ENCODE assay signal across 29 cellular contexts in the genomic region with DNA sequence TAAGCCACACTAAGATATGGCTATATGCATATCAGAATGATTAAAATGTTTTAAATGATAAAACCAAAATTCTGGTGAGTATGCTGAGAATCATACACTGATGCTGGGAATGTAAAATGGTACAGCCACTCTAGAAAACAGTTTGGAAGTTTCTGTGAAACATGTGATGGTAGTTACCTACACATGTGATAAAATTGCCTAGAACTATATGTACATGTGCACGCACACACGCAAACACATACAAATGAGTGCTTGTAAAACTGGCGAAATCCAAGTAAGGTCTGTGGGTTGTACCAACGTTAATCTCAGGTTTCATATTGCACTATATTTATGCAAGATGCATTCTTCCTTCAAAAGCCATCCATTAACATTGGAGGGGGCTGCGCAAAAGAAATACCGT.
"Had no signal": no experiment of that assay in that cellular context is flagged by ENCODE, and none has a peak within 500 bp of the region (broad histone marks: within the 10 kb centered on the region; RNA-seq: fewer than 3 reads in every experiment).

No MANE protein-coding gene starts in this region.

- H3K4me3 Mint-ChIP-seq: stimulated activated effector memory CD8-positive, alpha-beta T cell treated with anti-CD3 and anti-CD28 coated beads, Interleukin-12 subunit alpha, Interleukin-12 subunit beta, amount 100 ng/mL, for 72 hours; stimulated activated memory B cell treated with anti-CD40 and anti-IgM and Interleukin-4, amounts not matched to agents 10 μg/mL and 1 μg/mL and 100 μg/mL, for 72 hours; stimulated activated naive B cell treated with anti-CD40 and anti-IgM and Interleukin-4, amounts not matched to agents 10 μg/mL and 1 μg/mL and 100 μg/mL, for 72 hours; stimulated activated naive CD8-positive, alpha-beta T cell treated with anti-CD3 and anti-CD28 coated beads, Interleukin-15, amount 100 ng/mL, for 72 hours; stimulated activated naive CD8-positive, alpha-beta T cell treated with anti-CD3 and anti-CD28 coated beads, Interleukin-15, Interleukin-2, amounts not matched to agents 100 ng/mL and 50 ng/mL, for 24 hours; type B pancreatic cell had no signal

- H3K9me3 ChIP-seq: stomach, suprapubic skin, testis, thoracic aorta, thyroid gland, tibial artery, transverse colon, upper lobe of left lung, upper lobe of right lung, uterus, vagina had no signal

- DNase-seq: stimulated activated CD4-positive, alpha-beta T cell treated with anti-CD3 and anti-CD28 coated beads, Interleukin-2, amount 100 ng/mL, for 48 hours; stimulated activated CD4-positive, alpha-beta T cell treated with anti-CD3 and anti-CD28 coated beads, Interleukin-4, amount 100 ng/mL, for 1 hour; stimulated activated CD4-positive, alpha-beta T cell treated with anti-CD3 and anti-CD28 coated beads, Interleukin-4, amount 100 ng/mL, for 24 hours; stimulated activated CD4-positive, alpha-beta T cell treated with anti-CD3 and anti-CD28 coated beads, Interleukin-4, amount 100 ng/mL, for 4 hours; stimulated activated CD8-positive, alpha-beta memory T cell treated with anti-CD3 and anti-CD28 coated beads, Interleukin-4, amount 100 ng/mL, for 48 hours; stimulated activated naive B cell treated with anti-CD40 and anti-IgM and Interleukin-4, amounts not matched to agents 10 μg/mL and 1 μg/mL and 100 μg/mL, for 72 hours; stimulated activated naive CD4-positive, alpha-beta T cell; stimulated activated naive CD4-positive, alpha-beta T cell treated with Interleukin-2 at 50 U/mL for 16 hours; stimulated activated naive CD8-positive, alpha-beta T cell treated with anti-CD3 and anti-CD28 coated beads, Interleukin-15, amount 100 ng/mL, for 72 hours; stimulated activated naive CD8-positive, alpha-beta T cell treated with anti-CD3 and anti-CD28 coated beads, Interleukin-15, Interleukin-2, amounts not matched to agents 100 U/mL and 50 U/mL, for 24 hours; stomach; substantia nigra; testis; thyroid gland; transverse colon; trophoblast cell; upper lobe of left lung; upper lobe of right lung; uterus had no signal

- H3K4me3 ChIP-seq: stomach, suprapubic skin, testis, thoracic aorta, thyroid gland, tibial artery, tibial nerve, transverse colon, upper lobe of left lung, upper lobe of right lung, uterus, vagina had no signal

- ATAC-seq: stimulated activated effector memory CD8-positive, alpha-beta T cell treated with anti-CD3 and anti-CD28 coated beads, Interleukin-12 subunit alpha, Interleukin-12 subunit beta, amount 100 ng/mL, for 72 hours; stimulated activated memory B cell treated with anti-CD40 and anti-IgM and Interleukin-4, amounts not matched to agents 10 μg/mL and 1 μg/mL and 100 μg/mL, for 72 hours; stimulated activated naive B cell treated with anti-CD40 and anti-IgM and Interleukin-4, amounts not matched to agents 10 μg/mL and 1 μg/mL and 100 μg/mL, for 72 hours; stimulated activated naive CD8-positive, alpha-beta T cell treated with anti-CD3 and anti-CD28 coated beads, Interleukin-15, amount 100 ng/mL, for 72 hours; stimulated activated naive CD8-positive, alpha-beta T cell treated with anti-CD3 and anti-CD28 coated beads, Interleukin-15, Interleukin-2, amounts not matched to agents 100 U/mL and 50 U/mL, for 24 hours; upper lobe of right lung had no signal

- H3K27me3 ChIP-seq: stomach, testis, thyroid gland, tibial artery, tibial nerve, transverse colon, upper lobe of left lung, upper lobe of right lung, uterus, vagina had no signal

- FAIRE-seq: urothelium cell line had no signal

- H3K4me1 ChIP-seq: suprapubic skin, testis, thyroid gland, tibial artery, tibial nerve, transverse colon, upper lobe of left lung, upper lobe of right lung, uterus, vagina had no signal

- H3K9me3 Mint-ChIP-seq: stimulated activated effector memory CD8-positive, alpha-beta T cell treated with anti-CD3 and anti-CD28 coated beads, Interleukin-12 subunit alpha, Interleukin-12 subunit beta, amount 100 ng/mL, for 72 hours; stimulated activated naive CD8-positive, alpha-beta T cell treated with anti-CD3 and anti-CD28 coated beads, Interleukin-15, amount 100 ng/mL, for 72 hours; stimulated activated naive CD8-positive, alpha-beta T cell treated with anti-CD3 and anti-CD28 coated beads, Interleukin-15, Interleukin-2, amounts not matched to agents 100 ng/mL and 50 ng/mL, for 24 hours had no signal

- H3K27me3 Mint-ChIP-seq: stimulated activated naive CD8-positive, alpha-beta T cell treated with anti-CD3 and anti-CD28 coated beads, Interleukin-15, Interleukin-2, amounts not matched to agents 100 ng/mL and 50 ng/mL, for 24 hours had no signal

- H3K27ac Mint-ChIP-seq: stimulated activated effector memory CD8-positive, alpha-beta T cell treated with anti-CD3 and anti-CD28 coated beads, Interleukin-12 subunit alpha, Interleukin-12 subunit beta, amount 100 ng/mL, for 72 hours; stimulated activated memory B cell treated with anti-CD40 and anti-IgM and Interleukin-4, amounts not matched to agents 10 μg/mL and 1 μg/mL and 100 μg/mL, for 72 hours; stimulated activated naive B cell treated with anti-CD40 and anti-IgM and Interleukin-4, amounts not matched to agents 10 μg/mL and 1 μg/mL and 100 μg/mL, for 72 hours; stimulated activated naive CD8-positive, alpha-beta T cell treated with anti-CD3 and anti-CD28 coated beads, Interleukin-15, amount 100 ng/mL, for 72 hours; stimulated activated naive CD8-positive, alpha-beta T cell treated with anti-CD3 and anti-CD28 coated beads, Interleukin-15, Interleukin-2, amounts not matched to agents 100 ng/mL and 50 ng/mL, for 24 hours; type B pancreatic cell had no signal

- H3K36me3 Mint-ChIP-seq: stimulated activated effector memory CD8-positive, alpha-beta T cell treated with anti-CD3 and anti-CD28 coated beads, Interleukin-12 subunit alpha, Interleukin-12 subunit beta, amount 100 ng/mL, for 72 hours; stimulated activated memory B cell treated with anti-CD40 and anti-IgM and Interleukin-4, amounts not matched to agents 10 μg/mL and 1 μg/mL and 100 μg/mL, for 72 hours; stimulated activated naive B cell treated with anti-CD40 and anti-IgM and Interleukin-4, amounts not matched to agents 10 μg/mL and 1 μg/mL and 100 μg/mL, for 72 hours; type B pancreatic cell had no signal

- H3K36me3 ChIP-seq: stomach, suprapubic skin, thoracic aorta, thyroid gland, tibial artery, tibial nerve, transverse colon, upper lobe of left lung, upper lobe of right lung, uterus, vagina had no signal

- H3K4me1 Mint-ChIP-seq: stimulated activated effector memory CD8-positive, alpha-beta T cell treated with anti-CD3 and anti-CD28 coated beads, Interleukin-12 subunit alpha, Interleukin-12 subunit beta, amount 100 ng/mL, for 72 hours; stimulated activated memory B cell treated with anti-CD40 and anti-IgM and Interleukin-4, amounts not matched to agents 10 μg/mL and 1 μg/mL and 100 μg/mL, for 72 hours; stimulated activated naive B cell treated with anti-CD40 and anti-IgM and Interleukin-4, amounts not matched to agents 10 μg/mL and 1 μg/mL and 100 μg/mL, for 72 hours; stimulated activated naive CD8-positive, alpha-beta T cell treated with anti-CD3 and anti-CD28 coated beads, Interleukin-15, amount 100 ng/mL, for 72 hours had no signal

- H3K27ac ChIP-seq: stomach, suprapubic skin, testis, thoracic aorta, thyroid gland, tibial artery, tibial nerve, transverse colon, upper lobe of left lung, upper lobe of right lung, uterus, vagina had no signal
